7 cellular contexts compared by ENCODE assay signal in genomic region chrX:154269245-154269644, GRCh38. TPM values are rescaled to one million over a fixed set of nuclear protein-coding genes. Genes with fewer than 3 reads are reported as not detected.
"Had no signal": no experiment of that assay in that cellular context is flagged by ENCODE, and none has a peak within 500 bp of the region (broad histone marks: within the 10 kb centered on the region; RNA-seq: fewer than 3 reads in every experiment).

No MANE protein-coding gene starts in this region.

RNA-seq across cellular contexts. Expression of gene OPN1MW3, which starts 11.9 kb away (rescaled TPM):
- total RNA-seq: GM23248, GM23338, H1, H4, H7, H9, HFFc6 had no signal
- polyA plus RNA-seq: GM23248, GM23338, H1 had no signal

RNA-seq across cellular contexts. Expression of gene TEX28, which starts 25.7 kb away (rescaled TPM):
- total RNA-seq: GM23248, GM23338, H1, H4, H7, H9, HFFc6 had no signal
- polyA plus RNA-seq: GM23248, GM23338, H1 had no signal

RNA-seq across cellular contexts. Expression of gene TKTL1, which starts 26.4 kb away (rescaled TPM):
- total RNA-seq: GM23248, GM23338, H1, H9, HFFc6 had no signal
- polyA plus RNA-seq: GM23248, GM23338 had no signal

RNA-seq across cellular contexts. Expression of gene OPN1MW2, which starts 49.7 kb away (rescaled TPM):
- total RNA-seq: GM23248, GM23338, H1, H4, H7, H9, HFFc6 had no signal
- polyA plus RNA-seq: GM23248, GM23338, H1 had no signal
